28 cellular contexts compared by ENCODE assay signal in the genomic region with DNA sequence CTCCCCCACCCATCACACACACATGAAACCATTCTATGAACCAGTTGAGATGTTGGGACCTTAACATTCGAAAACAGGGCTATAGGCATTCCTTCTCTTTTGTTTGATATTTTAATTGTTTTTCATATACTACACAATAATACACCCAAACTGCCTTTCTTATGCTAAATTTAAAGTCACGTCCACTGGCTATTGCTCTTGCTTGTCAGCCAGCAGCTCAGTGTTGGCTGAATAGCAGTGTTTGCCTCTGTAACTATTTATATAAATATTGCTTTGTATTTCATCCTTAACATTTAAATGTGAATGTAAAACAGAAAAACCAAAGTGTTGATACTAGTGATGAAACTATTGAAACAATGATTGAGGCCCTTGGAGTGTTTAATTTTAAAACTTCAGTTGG.
"Had no signal": no experiment of that assay in that cellular context is flagged by ENCODE, and none has a peak within 500 bp of the region (broad histone marks: within the 10 kb centered on the region; RNA-seq: fewer than 3 reads in every experiment).

No MANE protein-coding gene starts in this region.

- H3K36me3 Mint-ChIP-seq: stimulated activated effector memory CD8-positive, alpha-beta T cell treated with anti-CD3 and anti-CD28 coated beads, Interleukin-12 subunit alpha, Interleukin-12 subunit beta, amount 100 ng/mL, for 72 hours; stimulated activated memory B cell treated with anti-CD40 and anti-IgM and Interleukin-4, amounts not matched to agents 10 μg/mL and 1 μg/mL and 100 μg/mL, for 72 hours; stimulated activated naive B cell treated with anti-CD40 and anti-IgM and Interleukin-4, amounts not matched to agents 10 μg/mL and 1 μg/mL and 100 μg/mL, for 72 hours; type B pancreatic cell had no signal

- H3K4me1 Mint-ChIP-seq: stimulated activated effector memory CD8-positive, alpha-beta T cell treated with anti-CD3 and anti-CD28 coated beads, Interleukin-12 subunit alpha, Interleukin-12 subunit beta, amount 100 ng/mL, for 72 hours; stimulated activated memory B cell treated with anti-CD40 and anti-IgM and Interleukin-4, amounts not matched to agents 10 μg/mL and 1 μg/mL and 100 μg/mL, for 72 hours; stimulated activated naive B cell treated with anti-CD40 and anti-IgM and Interleukin-4, amounts not matched to agents 10 μg/mL and 1 μg/mL and 100 μg/mL, for 72 hours; stimulated activated naive CD8-positive, alpha-beta T cell treated with anti-CD3 and anti-CD28 coated beads, Interleukin-15, amount 100 ng/mL, for 72 hours had no signal

- H3K27me3 Mint-ChIP-seq: stimulated activated memory B cell treated with anti-CD40 and anti-IgM and Interleukin-4, amounts not matched to agents 10 μg/mL and 1 μg/mL and 100 μg/mL, for 72 hours; stimulated activated naive B cell treated with anti-CD40 and anti-IgM and Interleukin-4, amounts not matched to agents 10 μg/mL and 1 μg/mL and 100 μg/mL, for 72 hours; stimulated activated naive CD8-positive, alpha-beta T cell treated with anti-CD3 and anti-CD28 coated beads, Interleukin-15, Interleukin-2, amounts not matched to agents 100 ng/mL and 50 ng/mL, for 24 hours; type B pancreatic cell had no signal

- H3K27me3 ChIP-seq: stomach, suprapubic skin, testis, thyroid gland, tibial artery, tibial nerve, transverse colon, upper lobe of left lung, upper lobe of right lung, uterus, vagina had no signal

- H3K4me3 Mint-ChIP-seq: stimulated activated effector memory CD8-positive, alpha-beta T cell treated with anti-CD3 and anti-CD28 coated beads, Interleukin-12 subunit alpha, Interleukin-12 subunit beta, amount 100 ng/mL, for 72 hours; stimulated activated memory B cell treated with anti-CD40 and anti-IgM and Interleukin-4, amounts not matched to agents 10 μg/mL and 1 μg/mL and 100 μg/mL, for 72 hours; stimulated activated naive B cell treated with anti-CD40 and anti-IgM and Interleukin-4, amounts not matched to agents 10 μg/mL and 1 μg/mL and 100 μg/mL, for 72 hours; stimulated activated naive CD8-positive, alpha-beta T cell treated with anti-CD3 and anti-CD28 coated beads, Interleukin-15, amount 100 ng/mL, for 72 hours; stimulated activated naive CD8-positive, alpha-beta T cell treated with anti-CD3 and anti-CD28 coated beads, Interleukin-15, Interleukin-2, amounts not matched to agents 100 ng/mL and 50 ng/mL, for 24 hours; type B pancreatic cell had no signal

- H3K9me3 Mint-ChIP-seq: stimulated activated naive CD8-positive, alpha-beta T cell treated with anti-CD3 and anti-CD28 coated beads, Interleukin-15, amount 100 ng/mL, for 72 hours; stimulated activated naive CD8-positive, alpha-beta T cell treated with anti-CD3 and anti-CD28 coated beads, Interleukin-15, Interleukin-2, amounts not matched to agents 100 ng/mL and 50 ng/mL, for 24 hours had no signal

- H3K36me3 ChIP-seq: stomach, suprapubic skin, thoracic aorta, thyroid gland, tibial artery, tibial nerve, transverse colon, upper lobe of left lung, upper lobe of right lung, uterus, vagina had no signal

- DNase-seq: stimulated activated CD4-positive, alpha-beta T cell treated with anti-CD3 and anti-CD28 coated beads, Interleukin-2, amount 100 ng/mL, for 48 hours; stimulated activated CD4-positive, alpha-beta T cell treated with anti-CD3 and anti-CD28 coated beads, Interleukin-4, amount 100 ng/mL, for 1 hour; stimulated activated CD4-positive, alpha-beta T cell treated with anti-CD3 and anti-CD28 coated beads, Interleukin-4, amount 100 ng/mL, for 24 hours; stimulated activated CD4-positive, alpha-beta T cell treated with anti-CD3 and anti-CD28 coated beads, Interleukin-4, amount 100 ng/mL, for 4 hours; stimulated activated CD8-positive, alpha-beta memory T cell treated with anti-CD3 and anti-CD28 coated beads, Interleukin-4, amount 100 ng/mL, for 48 hours; stimulated activated naive B cell treated with anti-CD40 and anti-IgM and Interleukin-4, amounts not matched to agents 10 μg/mL and 1 μg/mL and 100 μg/mL, for 72 hours; stimulated activated naive CD4-positive, alpha-beta T cell; stimulated activated naive CD4-positive, alpha-beta T cell treated with Interleukin-2 at 50 U/mL for 16 hours; stimulated activated naive CD8-positive, alpha-beta T cell treated with anti-CD3 and anti-CD28 coated beads, Interleukin-15, amount 100 ng/mL, for 72 hours; stimulated activated naive CD8-positive, alpha-beta T cell treated with anti-CD3 and anti-CD28 coated beads, Interleukin-15, Interleukin-2, amounts not matched to agents 100 U/mL and 50 U/mL, for 24 hours; stomach; substantia nigra; testis; thyroid gland; tibial artery; transverse colon; trophoblast cell; upper lobe of left lung; upper lobe of right lung; uterus had no signal

- H3K4me1 ChIP-seq: stomach, suprapubic skin, testis, thyroid gland, tibial artery, tibial nerve, transverse colon, upper lobe of left lung, upper lobe of right lung, uterus, vagina had no signal

- H3K4me3 ChIP-seq: stomach, suprapubic skin, testis, thoracic aorta, thyroid gland, tibial artery, tibial nerve, transverse colon, upper lobe of left lung, upper lobe of right lung, uterus, vagina had no signal

- H3K9me3 ChIP-seq: suprapubic skin, testis, thoracic aorta, thyroid gland, tibial artery, transverse colon, upper lobe of right lung, uterus, vagina had no signal

- ATAC-seq: stimulated activated effector memory CD8-positive, alpha-beta T cell treated with anti-CD3 and anti-CD28 coated beads, Interleukin-12 subunit alpha, Interleukin-12 subunit beta, amount 100 ng/mL, for 72 hours; stimulated activated memory B cell treated with anti-CD40 and anti-IgM and Interleukin-4, amounts not matched to agents 10 μg/mL and 1 μg/mL and 100 μg/mL, for 72 hours; stimulated activated naive B cell treated with anti-CD40 and anti-IgM and Interleukin-4, amounts not matched to agents 10 μg/mL and 1 μg/mL and 100 μg/mL, for 72 hours; stimulated activated naive CD8-positive, alpha-beta T cell treated with anti-CD3 and anti-CD28 coated beads, Interleukin-15, amount 100 ng/mL, for 72 hours; stimulated activated naive CD8-positive, alpha-beta T cell treated with anti-CD3 and anti-CD28 coated beads, Interleukin-15, Interleukin-2, amounts not matched to agents 100 U/mL and 50 U/mL, for 24 hours; upper lobe of right lung had no signal

- H3K27ac Mint-ChIP-seq: stimulated activated effector memory CD8-positive, alpha-beta T cell treated with anti-CD3 and anti-CD28 coated beads, Interleukin-12 subunit alpha, Interleukin-12 subunit beta, amount 100 ng/mL, for 72 hours; stimulated activated memory B cell treated with anti-CD40 and anti-IgM and Interleukin-4, amounts not matched to agents 10 μg/mL and 1 μg/mL and 100 μg/mL, for 72 hours; stimulated activated naive B cell treated with anti-CD40 and anti-IgM and Interleukin-4, amounts not matched to agents 10 μg/mL and 1 μg/mL and 100 μg/mL, for 72 hours; stimulated activated naive CD8-positive, alpha-beta T cell treated with anti-CD3 and anti-CD28 coated beads, Interleukin-15, amount 100 ng/mL, for 72 hours; stimulated activated naive CD8-positive, alpha-beta T cell treated with anti-CD3 and anti-CD28 coated beads, Interleukin-15, Interleukin-2, amounts not matched to agents 100 ng/mL and 50 ng/mL, for 24 hours; type B pancreatic cell had no signal

- H3K27ac ChIP-seq: stomach, suprapubic skin, testis, thoracic aorta, thyroid gland, tibial artery, tibial nerve, transverse colon, upper lobe of left lung, upper lobe of right lung, uterus, vagina had no signal
